1 cellular context compared by ENCODE assay signal in genomic region chr19:17079710-17080440, GRCh38.
TF ChIP-seq lines count a peak whose summit lies in the region.

No MANE protein-coding gene starts in this region.

TF ChIP-seq in H1, 55 proteins besides CTCF, POLR2A, EP300 and RAD21 (continued from another document):
- TF ChIP-seq MAX (IDR thresholded peaks at IDR 0.05), result 0 out of 2 replicates have a peak, but pooled peaks have one; percentile 28
